10 cellular contexts compared by ENCODE assay signal in the genomic region with DNA sequence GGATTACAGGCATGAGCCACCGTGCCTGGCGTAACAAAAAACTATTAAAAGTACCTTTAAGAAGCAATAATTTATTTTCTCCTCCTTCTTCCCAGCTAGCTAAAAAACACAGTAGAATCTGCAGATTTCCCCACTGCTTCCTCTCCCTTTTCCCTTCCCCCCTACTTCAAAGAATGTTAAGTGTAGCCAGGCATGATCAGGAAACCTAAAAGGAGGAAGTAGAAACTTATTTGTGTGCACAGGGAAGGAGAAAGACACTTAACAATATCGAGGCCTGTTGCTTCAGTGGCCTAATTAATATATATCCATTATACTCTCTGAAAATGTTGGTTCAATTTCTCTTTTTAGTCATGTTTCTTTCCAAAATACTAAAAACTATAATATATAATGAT.
DNase-seq lines count a peak whose midpoint lies in the region; ATAC-seq and TF ChIP-seq lines count a peak whose summit lies in the region.
"Had no signal": no experiment of that assay in that cellular context is flagged by ENCODE, and none has a peak within 500 bp of the region (broad histone marks: within the 10 kb centered on the region; RNA-seq: fewer than 3 reads in every experiment).

No MANE protein-coding gene starts in this region.

- no peak overlapping the region for H3K27ac Mint-ChIP-seq in GM23338

- intact Hi-C loops in esophagus muscularis mucosa (cut with DNase I) (no loop called here), aorta (cut with DNase I) (loop anchor here (10.0 kb wide), 2 partner anchors 46 to 204 kb away; partner anchors contain the start of gene JMJD1C (in 1 of the 2))

- H3K4me3 ChIP-seq in GM23338 (peak overlapping the region; percentile 5; the same call in 1 of the 2 replicates), Peyer's patch (peak overlapping the region in 1 of 4 donors; percentile 7), esophagus muscularis mucosa (no peak overlapping the region), thymus (ENCODE audit: low read length) (no peak overlapping the region), aorta (ENCODE audit: low read length in 2 of 2) (no peak overlapping the region)
- H3K4me3 ChIP-seq: coronary artery had no signal

- H3K27me3 Mint-ChIP-seq in GM23338 (ENCODE audit: insufficient read depth, low read depth, poor library complexity) = no peaks in the 10 kb centered on the region

- 86% methylated on average over 3 of the region's 3 CpGs for WGBS in esophagus muscularis mucosa
- WGBS in thymus = 49% methylated on average over 3 of the region's 3 CpGs
- WGBS in aorta, 2 donors = 83 to 93% methylated on average over 3 of the region's 3 CpGs

- no peak for TF ChIP-seq EP300 in esophagus muscularis mucosa (IDR thresholded peaks at IDR 0.05)

- DNase-seq in GM23338 (ENCODE audit: low spot score) (no peak), Peyer's patch (no peak), esophagus muscularis mucosa (ENCODE audit: extremely low spot score) (no peak), middle frontal gyrus (ENCODE audit: extremely low spot score, low spot score) (no peak), aorta (no peak)
- DNase-seq: H7 had no signal

- H3K27me3 ChIP-seq in GM23338 (ENCODE audit: insufficient read depth) = no peaks in the 10 kb centered on the region
- H3K27me3 ChIP-seq in Peyer's patch = no peaks in the 10 kb centered on the region
- H3K27me3 ChIP-seq in esophagus muscularis mucosa = no peaks in the 10 kb centered on the region
- H3K27me3 ChIP-seq in thymus (ENCODE audit: control insufficient read depth, insufficient read depth) = no peaks in the 10 kb centered on the region
- H3K27me3 ChIP-seq in aorta (ENCODE audit: control insufficient read depth in 1 of 2, insufficient read depth in 2 of 2, low read length in 1 of 2) = no peaks in the 10 kb centered on the region

- ATAC-seq in GM23338 (no peak), aorta (ENCODE audit: low FRiP score) (no peak), GM21825 (IDR thresholded peaks at IDR 0.05; ENCODE audit: unreplicated experiment) (no peak)
- ATAC-seq: sciatic nerve had no signal

- H3K9me2 ChIP-seq in GM23338 (ENCODE audit: insufficient read depth) = no peaks in the 10 kb centered on the region

- peak overlapping the region; percentile 64; the same call in 1 of the 2 replicates for H3K4me2 ChIP-seq in GM23338

- 0 out of 3 replicates have a peak overlapping the region, but pooled peaks have one; percentile 9 for H3K4me3 Mint-ChIP-seq in GM23338

- H2AFZ ChIP-seq in GM23338 = no peak overlapping the region

- H3K9me3 Mint-ChIP-seq in GM23338 = no peaks in the 10 kb centered on the region

- H3K4me1 ChIP-seq in GM23338 (ENCODE audit: insufficient read depth) (peaks cover 67% of the 10 kb centered on the region), Peyer's patch (peaks cover 4 to 71% (median 24%) of the 10 kb centered on the region in 4 donors), esophagus muscularis mucosa (peaks cover 74 to 92% (median 88%) of the 10 kb centered on the region in 4 donors), thymus (ENCODE audit: control insufficient read depth, insufficient read depth, low read length) (no peaks in the 10 kb centered on the region), aorta (ENCODE audit: control insufficient read depth in 1 of 2, insufficient read depth in 2 of 2, low read length in 2 of 2) (peaks cover 1 to 4% of the 10 kb centered on the region in 2 donors)

- H3K9me3 ChIP-seq in Peyer's patch (no peaks in the 10 kb centered on the region), esophagus muscularis mucosa (no peaks in the 10 kb centered on the region), thymus (ENCODE audit: control insufficient read depth) (no peaks in the 10 kb centered on the region), aorta (ENCODE audit: control insufficient read depth, low read length) (no peaks in the 10 kb centered on the region)

- H3K36me3 ChIP-seq in GM23338 (ENCODE audit: insufficient read depth) (peaks cover 21% of the 10 kb centered on the region), Peyer's patch (no peaks in the 10 kb centered on the region), esophagus muscularis mucosa (peaks cover 0 to 9% (median 4%) of the 10 kb centered on the region in 4 donors), thymus (ENCODE audit: control insufficient read depth, insufficient read depth) (peaks cover 3% of the 10 kb centered on the region), aorta (ENCODE audit: control insufficient read depth in 1 of 2, insufficient read depth in 2 of 2, low read length in 1 of 2) (no peaks in the 10 kb centered on the region)

- H3F3A ChIP-seq in GM23338 (replicated peaks; ENCODE audit: low read depth) = no peaks in the 10 kb centered on the region

- peaks cover 100% of the 10 kb centered on the region for H3K79me2 ChIP-seq in GM23338 (replicated peaks; ENCODE audit: insufficient read depth)

- TF ChIP-seq POLR2A in Peyer's patch (IDR thresholded peaks at IDR 0.05) (no peak), esophagus muscularis mucosa (IDR thresholded peaks at IDR 0.05; ENCODE audit: low read depth) (no peak)

- peaks cover 72% of the 10 kb centered on the region for H4K20me1 ChIP-seq in GM23338 (replicated peaks; ENCODE audit: insufficient read depth)

- peaks cover 58% of the 10 kb centered on the region for H3K36me3 Mint-ChIP-seq in GM23338 (ENCODE audit: low read depth)

- peaks cover 32% of the 10 kb centered on the region for H3K4me1 Mint-ChIP-seq in GM23338

- no peak for TF ChIP-seq CTCF in GM23338 (conservative IDR thresholded peaks at IDR 0.05; ENCODE audit: low read depth in 2 of 2)
- no peak for TF ChIP-seq CTCF in Peyer's patch (IDR thresholded peaks at IDR 0.05)
- no peak for TF ChIP-seq CTCF in esophagus muscularis mucosa (IDR thresholded peaks at IDR 0.05)

- H3K27ac ChIP-seq in GM23338 (ENCODE audit: low read depth) (no peak overlapping the region), Peyer's patch (peak overlapping the region in 3 of 4 donors; percentile 6 to 62 (median 18)), esophagus muscularis mucosa (replicated peaks in 1 of 4) (peak overlapping the region; percentile 81 to 88 (median 86)), thymus (ENCODE audit: low read depth) (peak overlapping the region; percentile 26), aorta (ENCODE audit: low read depth in 1 of 2, low read length in 2 of 2) (no peak overlapping the region)

TF ChIP-seq in GM23338, 12 proteins besides CTCF, POLR2A, EP300 and RAD21 (continues in another document):
- no peak for TF ChIP-seq ZNF331 (CRISPR knock-in tag; IDR thresholded peaks at IDR 0.05; ENCODE audit: low read depth)
- TF ChIP-seq EZH2phosphoT487 (IDR thresholded peaks at IDR 0.05; ENCODE audit: unreplicated experiment) = no peak
- no peak for TF ChIP-seq POLR2AphosphoS5 (IDR thresholded peaks at IDR 0.05; ENCODE audit: low read depth)
- no peak for TF ChIP-seq JUNB (IDR thresholded peaks at IDR 0.05; ENCODE audit: unreplicated experiment)
- no peak for TF ChIP-seq ETS1 (IDR thresholded peaks at IDR 0.05)
- TF ChIP-seq REST (IDR thresholded peaks at IDR 0.05; ENCODE audit: unreplicated experiment) = no peak

Comparison
In these comparisons a context has a peak if more than half of its experiments do, and no peak if none do; other contexts are left out.
1. H3K27ac ChIP-seq: peak in Peyer's patch (3 of 4), esophagus muscularis mucosa (4 of 4) and thymus (single experiment); none in GM23338 (single experiment) and aorta (0 of 2).